Comparison of ENCODE assay signal across 15 cellular contexts in the genomic region with DNA sequence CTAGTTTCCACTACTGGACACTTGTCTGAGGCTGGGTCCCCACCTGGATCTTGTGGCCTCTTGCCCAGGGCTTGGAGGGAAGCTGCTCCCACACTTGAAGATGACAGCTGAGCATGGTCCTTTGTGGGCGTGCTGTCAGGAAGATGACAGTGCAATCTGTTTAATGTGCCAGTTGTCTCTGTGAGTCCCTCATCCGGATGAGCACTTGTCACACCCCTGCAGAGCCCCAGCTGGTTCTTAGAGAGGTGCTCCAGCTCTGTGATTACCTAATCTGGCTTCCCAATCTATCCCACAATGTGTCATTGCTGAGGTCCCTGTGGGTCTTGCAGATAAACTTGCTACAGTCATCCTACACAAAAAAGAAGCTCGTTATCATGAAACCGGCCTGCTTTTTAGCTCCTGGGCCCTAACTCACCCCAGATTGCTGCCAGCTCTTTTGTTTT. TPM values are rescaled to one million over a fixed set of nuclear protein-coding genes. Genes with fewer than 3 reads are reported as not detected.
DNase-seq lines count a peak whose midpoint lies in the region; ATAC-seq and TF ChIP-seq lines count a peak whose summit lies in the region.
"Had no signal": no experiment of that assay in that cellular context is flagged by ENCODE, and none has a peak within 500 bp of the region (broad histone marks: within the 10 kb centered on the region; RNA-seq: fewer than 3 reads in every experiment).

No MANE protein-coding gene starts in this region.

- peaks cover 7% of the 10 kb centered on the region for H3K4me1 Mint-ChIP-seq in activated T-cell treated with anti-CD3 and anti-CD28 coated beads, Interleukin-2, amount 50 U/mL, for 4 hours (ENCODE audit: low read depth)
- peaks cover 0 to 26% (median 0%) of the 10 kb centered on the region in 7 donors for H3K4me1 Mint-ChIP-seq in naive thymus-derived CD4-positive, alpha-beta T cell
- H3K4me1 Mint-ChIP-seq: central memory CD8-positive, alpha-beta T cell had no signal

- no peaks in the 10 kb centered on the region for H3K36me3 Mint-ChIP-seq in activated T-cell treated with anti-CD3 and anti-CD28 coated beads, Interleukin-2, amount 50 U/mL, for 4 hours (ENCODE audit: insufficient read depth)
- no peaks in the 10 kb centered on the region for H3K36me3 Mint-ChIP-seq in naive thymus-derived CD4-positive, alpha-beta T cell

- POLR2A ChIA-PET in naive thymus-derived CD4-positive, alpha-beta T cell (lab: Charles Lee), result no interaction called here

- DNase-seq in NCI-H146 (lab: John Stamatoyannopoulos, UW), result peak; percentile 60
- DNase-seq in NCI-H146 treated with DMSO at 0.1 percent for 48 hours (lab: John Stamatoyannopoulos, UW; ENCODE audit: unreplicated experiment), result no peak
- peak; percentile 52 for DNase-seq in NB4 (ENCODE audit: low read depth)
- no peak for DNase-seq in activated T-cell treated with anti-CD3 and anti-CD28 coated beads, Interleukin-2, amount 50 U/mL, for 4 hours
- no peak for DNase-seq in naive thymus-derived CD4-positive, alpha-beta T cell
- no peak for DNase-seq in stomach
- no peak for DNase-seq in effector CD4-positive, alpha-beta T cell
- DNase-seq: NCI-H187, T-helper 9 cell had no signal

- H3K36me3 ChIP-seq in naive thymus-derived CD4-positive, alpha-beta T cell (ENCODE audit: control insufficient read depth in 2 of 3, insufficient read depth in 3 of 3, low read length in 3 of 3), result peaks cover 0 to 3% (median 0%) of the 10 kb centered on the region in 3 experiments
- no peaks in the 10 kb centered on the region for H3K36me3 ChIP-seq in stomach
- H3K36me3 ChIP-seq: prostate gland had no signal

- H3K27me3 Mint-ChIP-seq in activated T-cell treated with anti-CD3 and anti-CD28 coated beads, Interleukin-2, amount 50 U/mL, for 4 hours (ENCODE audit: low read depth), result peaks cover 2% of the 10 kb centered on the region
- H3K27me3 Mint-ChIP-seq in naive thymus-derived CD4-positive, alpha-beta T cell, result peaks cover 0 to 31% (median under 1%) of the 10 kb centered on the region in 5 donors

- TF ChIP-seq POLR2A in NB4 (IDR thresholded peaks at IDR 0.05; ENCODE audit: extremely low read depth, insufficient read length), result no peak
- no peak for TF ChIP-seq POLR2A in stomach (IDR thresholded peaks at IDR 0.05)

- CTCF ChIA-PET in naive thymus-derived CD4-positive, alpha-beta T cell (lab: Charles Lee), result interaction anchor here (1.5 kb wide), 1 partner anchor 243 kb away, joined by 5 read pairs; no protein-coding TSS in a partner anchor

- H3K9me3 Mint-ChIP-seq in activated T-cell treated with anti-CD3 and anti-CD28 coated beads, Interleukin-2, amount 50 U/mL, for 4 hours, result no peaks in the 10 kb centered on the region
- no peaks in the 10 kb centered on the region for H3K9me3 Mint-ChIP-seq in naive thymus-derived CD4-positive, alpha-beta T cell
- H3K9me3 Mint-ChIP-seq: central memory CD8-positive, alpha-beta T cell; GM23338 had no signal

- no peak overlapping the region for H3K4me3 Mint-ChIP-seq in activated T-cell treated with anti-CD3 and anti-CD28 coated beads, Interleukin-2, amount 50 U/mL, for 4 hours
- peak overlapping the region in 1 of 10 donors; percentile 27 for H3K4me3 Mint-ChIP-seq in naive thymus-derived CD4-positive, alpha-beta T cell
- H3K4me3 Mint-ChIP-seq: central memory CD8-positive, alpha-beta T cell; GM23338 had no signal

- intact Hi-C loops in naive thymus-derived CD4-positive, alpha-beta T cell (cut with micrococcal nuclease), result loop anchor here in 1 of 2 donors (2.0 kb wide), 1 partner anchor 15 kb away; no protein-coding TSS in a partner anchor
- intact Hi-C loops in stomach (cut with DNase I; ENCODE audit: low total_unique reads), result no loop called here

- H3K27ac ChIP-seq in naive thymus-derived CD4-positive, alpha-beta T cell (ENCODE audit: low read depth, low read length), result no peak overlapping the region
- no peak overlapping the region for H3K27ac ChIP-seq in stomach
- H3K27ac ChIP-seq: 22Rv1, prostate gland had no signal

- H3K4me3 ChIP-seq in NB4 (ENCODE audit: low read depth, low read length), result no peak overlapping the region
- no peak overlapping the region for H3K4me3 ChIP-seq in naive thymus-derived CD4-positive, alpha-beta T cell (ENCODE audit: low read length)
- no peak overlapping the region for H3K4me3 ChIP-seq in stomach
- H3K4me3 ChIP-seq: GM23338, prostate gland had no signal

- 41 to 59% (median 47%) methylated on average over 4 of the region's 4 CpGs for WGBS in stomach, 5 donors

- no peaks in the 10 kb centered on the region for H3K4me1 ChIP-seq in naive thymus-derived CD4-positive, alpha-beta T cell (ENCODE audit: control insufficient read depth in 2 of 2, insufficient read depth in 2 of 2, low read length in 2 of 2)
- no peaks in the 10 kb centered on the region for H3K4me1 ChIP-seq in stomach
- H3K4me1 ChIP-seq: prostate gland had no signal

- TF ChIP-seq EP300 in stomach (IDR thresholded peaks at IDR 0.05), result no peak

- no peaks in the 10 kb centered on the region for H3K9me3 ChIP-seq in naive thymus-derived CD4-positive, alpha-beta T cell (ENCODE audit: control insufficient read depth in 2 of 3, low read length in 3 of 3)
- H3K9me3 ChIP-seq in stomach, result no peaks in the 10 kb centered on the region
- H3K9me3 ChIP-seq: prostate gland had no signal

- ATAC-seq in activated T-cell treated with anti-CD3 and anti-CD28 coated beads, Interleukin-2, amount 50 U/mL, for 4 hours, result peak; percentile 68 to 74
- peak; percentile 22 for ATAC-seq in naive thymus-derived CD4-positive, alpha-beta T cell
- no peak for ATAC-seq in HG02678 (IDR thresholded peaks at IDR 0.05; ENCODE audit: unreplicated experiment)
- ATAC-seq: GM23338 had no signal

- no peaks in the 10 kb centered on the region for H3K27me3 ChIP-seq in naive thymus-derived CD4-positive, alpha-beta T cell (ENCODE audit: control insufficient read depth in 2 of 2, insufficient read depth in 2 of 2, low read length in 2 of 2)
- H3K27me3 ChIP-seq in stomach, result no peaks in the 10 kb centered on the region

- no peak for TF ChIP-seq CTCF in NB4 (IDR thresholded peaks at IDR 0.05; ENCODE audit: low read depth, low read length)
- TF ChIP-seq CTCF in stomach (IDR thresholded peaks at IDR 0.05), result no peak

- H3K27ac Mint-ChIP-seq in naive thymus-derived CD4-positive, alpha-beta T cell, result peak overlapping the region in 1 of 9 donors; percentile 36
- H3K27ac Mint-ChIP-seq: GM23338 had no signal

RNA-seq across cellular contexts. Expression of a gene that starts 34.8 kb away (rescaled TPM):
- 10 to 100 TPM; 37.1 to 42.0 (median 40.9) TPM for total RNA-seq in activated T-cell treated with anti-CD3 and anti-CD28 coated beads, Interleukin-2, amount 50 U/mL, for 4 hours
- total RNA-seq in naive thymus-derived CD4-positive, alpha-beta T cell, result 100 to 1,000 TPM in 3 of 5 experiments, 10 to 100 TPM in 2; 91.1 to 133 (median 114) TPM
- 10 to 100 TPM; 59.1 to 85.3 TPM for polyA plus RNA-seq in naive thymus-derived CD4-positive, alpha-beta T cell
- 10 to 100 TPM in 4 of 5 donors, 1 to 10 TPM in 1; 7.0 to 87.9 (median 46.3) TPM for total RNA-seq in stomach
- 10 to 100 TPM in 2 of 3 donors, 1 to 10 TPM in 1; 8.7 to 20.9 (median 10.1) TPM for polyA plus RNA-seq in stomach

RNA-seq across cellular contexts. Expression of a gene that starts 48.7 kb away (rescaled TPM):
- total RNA-seq in activated T-cell treated with anti-CD3 and anti-CD28 coated beads, Interleukin-2, amount 50 U/mL, for 4 hours, result not detected
- not detected for total RNA-seq in naive thymus-derived CD4-positive, alpha-beta T cell
- polyA plus RNA-seq in naive thymus-derived CD4-positive, alpha-beta T cell, result not detected
- not detected for total RNA-seq in stomach
- polyA plus RNA-seq in stomach, result 1 to 10 TPM in 1 of 3 donors, under 1 TPM in 1, not detected in 1; 0.18 to 2.7 TPM
- total RNA-seq: GM23338, mesenteric fat pad, prostate gland had no signal
- polyA plus RNA-seq: GM23338 had no signal

RNA-seq across cellular contexts. Expression of a gene that starts 52.2 kb away (rescaled TPM):
- total RNA-seq in activated T-cell treated with anti-CD3 and anti-CD28 coated beads, Interleukin-2, amount 50 U/mL, for 4 hours, result not detected
- not detected for total RNA-seq in naive thymus-derived CD4-positive, alpha-beta T cell
- not detected for polyA plus RNA-seq in naive thymus-derived CD4-positive, alpha-beta T cell
- not detected for total RNA-seq in stomach
- not detected for polyA plus RNA-seq in stomach
- total RNA-seq: mesenteric fat pad had no signal
- polyA plus RNA-seq: GM23338 had no signal

Comparison
In these comparisons a context has a peak if more than half of its experiments do, and no peak if none do; other contexts are left out.
1. DNase-seq: peak in NCI-H146 (single experiment) and NB4 (single experiment); none in NCI-H146 treated with DMSO at 0.1 percent for 48 hours (single experiment), activated T-cell treated with anti-CD3 and anti-CD28 coated beads, Interleukin-2, amount 50 U/mL, for 4 hours (single experiment), naive thymus-derived CD4-positive, alpha-beta T cell (0 of 9), stomach (single experiment) and effector CD4-positive, alpha-beta T cell (single experiment).